ENCODE assay signal across 6 cellular contexts in genomic region chr3:51557993-51558392, GRCh38.
"Had no signal": no experiment of that assay in that cellular context is flagged by ENCODE, and none has a peak within 500 bp of the region (broad histone marks: within the 10 kb centered on the region; RNA-seq: fewer than 3 reads in every experiment).

No MANE protein-coding gene starts in this region.

- H3K27me3 Mint-ChIP-seq: IgD-negative memory B cell had no signal

- H3K9me3 Mint-ChIP-seq: IgD-negative memory B cell had no signal

- H3K27ac Mint-ChIP-seq: IgD-negative memory B cell had no signal

- DNase-seq: IMR-90, KBM-7 had no signal

- H3K27ac ChIP-seq: HL-60 had no signal

- FAIRE-seq: HTR-8/SVneo, K562 had no signal

- H3K4me3 Mint-ChIP-seq: IgD-negative memory B cell had no signal

- H3K4me3 ChIP-seq: K562 had no signal

- ATAC-seq: K562 had no signal
